In genomic region chr12:13433768-13434167, GRCh38 we compare ENCODE assay signal across 28 cellular contexts.
"Had no signal": no experiment of that assay in that cellular context is flagged by ENCODE, and none has a peak within 500 bp of the region (broad histone marks: within the 10 kb centered on the region; RNA-seq: fewer than 3 reads in every experiment).

No MANE protein-coding gene starts in this region.

- H3K36me3 Mint-ChIP-seq: mesothelial cell of epicardium had no signal

- H3K9me3 ChIP-seq: colonic mucosa, esophagus squamous epithelium, gastrocnemius medialis, heart right ventricle, left ventricle myocardium inferior, lower lobe of right lung, mucosa of descending colon had no signal

- H3K27ac ChIP-seq: colonic mucosa, dorsolateral prefrontal cortex, epithelial cell of prostate, esophagus squamous epithelium, gastrocnemius medialis, heart right ventricle, left ventricle myocardium inferior, lower lobe of right lung had no signal

- H3K4me1 Mint-ChIP-seq: central memory CD8-positive, alpha-beta T cell had no signal

- H3K36me3 ChIP-seq: colonic mucosa, esophagus squamous epithelium, gastrocnemius medialis, heart right ventricle, left ventricle myocardium inferior, lower lobe of right lung had no signal

- H3K4me1 ChIP-seq: colonic mucosa, esophagus squamous epithelium, gastrocnemius medialis, lower lobe of right lung had no signal

- H3K27me3 ChIP-seq: colonic mucosa, dorsolateral prefrontal cortex, esophagus squamous epithelium had no signal

- H3K4me3 Mint-ChIP-seq: central memory CD8-positive, alpha-beta T cell; mesothelial cell of epicardium had no signal

- ATAC-seq: esophagus mucosa, gastrocnemius medialis, heart right ventricle, left cardiac atrium, lower lobe of right lung, mucosa of descending colon had no signal

- H3K4me3 ChIP-seq: colonic mucosa, dorsolateral prefrontal cortex, esophagus squamous epithelium, gastrocnemius medialis, heart right ventricle, left ventricle myocardium inferior, lower lobe of right lung, mucosa of descending colon had no signal

- DNase-seq: cerebellar nuclear complex; colonic mucosa; cortex of kidney; dermis blood vessel endothelial cell; dorsolateral prefrontal cortex; effector CD4-positive, alpha-beta T cell; effector memory CD4-positive, alpha-beta T cell; erythroblast; esophagus squamous epithelium; foreskin fibroblast; foreskin melanocyte; gastrocnemius medialis; glutamatergic neuron; head of caudate nucleus; heart right ventricle; hippocampal formation; left cardiac atrium; left ventricle myocardium inferior; lower lobe of right lung; mesenchymal stem cell; mucosa of descending colon had no signal

- H3K27ac Mint-ChIP-seq: mesothelial cell of epicardium had no signal

- H3K9me3 Mint-ChIP-seq: mesothelial cell of epicardium had no signal

- FAIRE-seq: endometrium, islet of Langerhans, keratinocyte had no signal
